9 cellular contexts compared by ENCODE assay signal in the genomic region with DNA sequence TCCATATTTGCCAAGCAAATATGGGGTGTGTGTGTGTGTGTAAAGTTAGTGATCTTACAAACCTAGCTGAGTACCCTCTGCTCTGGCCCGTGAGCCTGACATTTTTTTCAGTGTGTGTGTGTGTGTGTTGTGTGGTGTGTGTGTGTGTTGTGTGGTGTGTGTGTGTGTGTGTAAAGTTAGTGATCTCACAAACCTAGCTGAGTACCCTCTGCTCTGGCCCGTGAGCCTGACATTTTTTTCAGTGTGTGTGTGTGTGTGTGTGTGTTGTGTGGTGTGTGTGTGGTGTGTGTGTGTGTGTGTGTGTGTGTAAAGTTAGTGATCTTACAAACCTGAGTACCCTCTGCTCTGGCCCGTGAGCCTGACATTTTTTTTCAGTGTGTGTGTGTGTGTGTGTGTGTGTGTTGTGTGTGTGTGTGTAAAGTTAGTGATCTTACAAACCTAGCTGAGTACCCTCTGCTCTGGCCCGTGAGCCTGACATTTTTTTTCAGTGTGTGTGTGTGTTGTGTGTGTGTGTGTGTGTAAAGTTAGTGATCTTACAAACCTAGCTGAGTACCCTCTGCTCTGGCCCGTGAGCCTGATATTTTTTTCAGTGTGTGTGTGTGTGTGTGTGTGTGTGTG. TPM values are rescaled to one million over a fixed set of nuclear protein-coding genes. Genes with fewer than 3 reads are reported as not detected.
DNase-seq lines count a peak whose midpoint lies in the region; ATAC-seq and TF ChIP-seq lines count a peak whose summit lies in the region.
"Not testable (repeated sequence)": the region's sequence is repeated elsewhere in the genome, so short reads cannot be mapped to it uniquely, and the experiment has no call there.
"Had no signal": no experiment of that assay in that cellular context is flagged by ENCODE, and none has a peak within 500 bp of the region (broad histone marks: within the 10 kb centered on the region; RNA-seq: fewer than 3 reads in every experiment).

No MANE protein-coding gene starts in this region.

- TF ChIP-seq RAD21 in SK-N-SH (IDR thresholded peaks at IDR 0.05; ENCODE audit: low read length): not testable (repeated sequence)

- not testable (repeated sequence) for H3K27me3 Mint-ChIP-seq in activated naive CD4-positive, alpha-beta T cell treated with anti-CD3 and anti-CD28 coated beads for 36 hours (ENCODE audit: low read depth); glutamatergic neuron (ENCODE audit: unreplicated experiment); naive thymus-derived CD8-positive, alpha-beta T cell; stimulated activated naive B cell treated with anti-CD40 and anti-IgM and Interleukin-4, amounts not matched to agents 10 μg/mL and 1 μg/mL and 100 μg/mL, for 72 hours

- DNase-seq in BE2C; SK-N-SH; coronary artery (ENCODE audit: low spot score); glutamatergic neuron; naive thymus-derived CD8-positive, alpha-beta T cell; stimulated activated naive B cell treated with anti-CD40 and anti-IgM and Interleukin-4, amounts not matched to agents 10 μg/mL and 1 μg/mL and 100 μg/mL, for 72 hours: not testable (repeated sequence)
- peak; percentile 8 for DNase-seq in activated naive CD4-positive, alpha-beta T cell treated with anti-CD3 and anti-CD28 coated beads for 36 hours

- H3K4me3 ChIP-seq in BE2C (ENCODE audit: low read depth, low read length) (peak overlapping the region; percentile 72), SK-N-SH (ENCODE audit: low read depth in 2 of 2, low read length in 1 of 2) (peak overlapping the region in 1 of 2 experiments; percentile 60; a peak in 1 of 4 replicates), coronary artery (peak overlapping the region; percentile 91)
- H3K4me3 ChIP-seq in HEK293 (ENCODE audit: low read depth, low read length): not testable (repeated sequence)

- WGBS in SK-N-SH (ENCODE audit: low lambda C conversion rate): 36% methylated on average over 4 of the region's 5 CpGs

- not testable (repeated sequence) for H3K36me3 ChIP-seq in BE2C; HEK293 (ENCODE audit: control insufficient read depth in 2 of 2, insufficient read depth in 1 of 2, low read length in 2 of 2); SK-N-SH (replicated peaks in 1 of 2; ENCODE audit: control insufficient read depth in 1 of 2, insufficient read depth in 2 of 2, low read length in 1 of 2)

- not testable (repeated sequence) for H3K36me3 Mint-ChIP-seq in activated naive CD4-positive, alpha-beta T cell treated with anti-CD3 and anti-CD28 coated beads for 36 hours (ENCODE audit: low read depth); glutamatergic neuron (ENCODE audit: unreplicated experiment); naive thymus-derived CD8-positive, alpha-beta T cell; stimulated activated naive B cell treated with anti-CD40 and anti-IgM and Interleukin-4, amounts not matched to agents 10 μg/mL and 1 μg/mL and 100 μg/mL, for 72 hours

- H3K4me3 Mint-ChIP-seq in activated naive CD4-positive, alpha-beta T cell treated with anti-CD3 and anti-CD28 coated beads for 36 hours: peak overlapping the region; percentile 94
- peak overlapping the region; percentile 75 for H3K4me3 Mint-ChIP-seq in glutamatergic neuron (ENCODE audit: unreplicated experiment)
- H3K4me3 Mint-ChIP-seq in naive thymus-derived CD8-positive, alpha-beta T cell: peak overlapping the region in 9 of 10 donors; percentile 45 to 97 (median 76)
- H3K4me3 Mint-ChIP-seq in stimulated activated naive B cell treated with anti-CD40 and anti-IgM and Interleukin-4, amounts not matched to agents 10 μg/mL and 1 μg/mL and 100 μg/mL, for 72 hours: peak overlapping the region; percentile 71 to 97

- CTCF ChIA-PET in HEK293 (lab: Yijun Ruan, JAX) (interaction anchor here (0.7 kb wide), 2 partner anchors 51 to 369 kb away, joined by 3 to 4 read pairs; no protein-coding TSS in a partner anchor), SK-N-SH (lab: Yijun Ruan, JAX) (interaction anchor here (0.7 kb wide), 1 partner anchor 1185 kb away, joined by 4 read pairs; no protein-coding TSS in a partner anchor)
- CTCF ChIA-PET in activated naive CD4-positive, alpha-beta T cell treated with anti-CD3 and anti-CD28 coated beads for 36 hours (lab: Charles Lee): interaction anchor here (0.6 to 1.3 kb wide), 10 partner anchors 13 to 418 kb away, joined by 3 to 9 read pairs (median 4); no protein-coding TSS in a partner anchor

- H3K27me3 ChIP-seq in BE2C; SK-N-SH (ENCODE audit: insufficient read depth): not testable (repeated sequence)

- H3K27ac Mint-ChIP-seq in activated naive CD4-positive, alpha-beta T cell treated with anti-CD3 and anti-CD28 coated beads for 36 hours: peak overlapping the region; percentile 50
- H3K27ac Mint-ChIP-seq in glutamatergic neuron (ENCODE audit: unreplicated experiment): peak overlapping the region; percentile 43
- H3K27ac Mint-ChIP-seq in naive thymus-derived CD8-positive, alpha-beta T cell: peak overlapping the region; percentile 48 to 95 (median 84)
- H3K27ac Mint-ChIP-seq in stimulated activated naive B cell treated with anti-CD40 and anti-IgM and Interleukin-4, amounts not matched to agents 10 μg/mL and 1 μg/mL and 100 μg/mL, for 72 hours: peak overlapping the region; percentile 65

- H3K4me1 Mint-ChIP-seq in activated naive CD4-positive, alpha-beta T cell treated with anti-CD3 and anti-CD28 coated beads for 36 hours (ENCODE audit: low read depth): peaks cover 20% of the 10 kb centered on the region
- H3K4me1 Mint-ChIP-seq in glutamatergic neuron (ENCODE audit: low read depth, unreplicated experiment): not testable (repeated sequence)
- H3K4me1 Mint-ChIP-seq in naive thymus-derived CD8-positive, alpha-beta T cell: peaks cover 2 to 12% (median 8%) of the 10 kb centered on the region in 4 donors
- H3K4me1 Mint-ChIP-seq in stimulated activated naive B cell treated with anti-CD40 and anti-IgM and Interleukin-4, amounts not matched to agents 10 μg/mL and 1 μg/mL and 100 μg/mL, for 72 hours: peaks cover 6 to 11% of the 10 kb centered on the region in 2 donors

- H3K4me2 ChIP-seq in SK-N-SH: peak overlapping the region; percentile 83

- H3K79me2 ChIP-seq in SK-N-SH (ENCODE audit: insufficient read depth): peaks cover 15% of the 10 kb centered on the region

- not testable (repeated sequence) for ATAC-seq in naive thymus-derived CD8-positive, alpha-beta T cell; stimulated activated naive B cell treated with anti-CD40 and anti-IgM and Interleukin-4, amounts not matched to agents 10 μg/mL and 1 μg/mL and 100 μg/mL, for 72 hours (replicated peaks)

- H3K9me3 Mint-ChIP-seq in activated naive CD4-positive, alpha-beta T cell treated with anti-CD3 and anti-CD28 coated beads for 36 hours; glutamatergic neuron (ENCODE audit: unreplicated experiment); naive thymus-derived CD8-positive, alpha-beta T cell; stimulated activated naive B cell treated with anti-CD40 and anti-IgM and Interleukin-4, amounts not matched to agents 10 μg/mL and 1 μg/mL and 100 μg/mL, for 72 hours: not testable (repeated sequence)

- peak overlapping the region; percentile 94 for H3K9ac ChIP-seq in SK-N-SH

- intact Hi-C loops in activated naive CD4-positive, alpha-beta T cell treated with anti-CD3 and anti-CD28 coated beads for 36 hours (cut with micrococcal nuclease): loop anchor here (5.0 kb wide), 1 partner anchor 315 kb away; no protein-coding TSS in a partner anchor

- not testable (repeated sequence) for H3K9me3 ChIP-seq in BE2C; HEK293 (ENCODE audit: control insufficient read depth, insufficient read depth, low read depth, low read length); SK-N-SH

- H3F3A ChIP-seq in SK-N-SH (replicated peaks; ENCODE audit: insufficient read depth): not testable (repeated sequence)

- POLR2A ChIA-PET in HEK293 (lab: Yijun Ruan, JAX) (interaction anchor here (0.8 to 1.1 kb wide), 2 partner anchors 27 to 30 kb away, joined by 3 to 4 read pairs; a partner anchor contains a TSS), SK-N-SH (lab: Yijun Ruan, JAX) (interaction anchor here (0.6 to 0.7 kb wide), 2 partner anchors 32 to 98 kb away, joined by 3 to 6 read pairs; no protein-coding TSS in a partner anchor)
- POLR2A ChIA-PET in naive thymus-derived CD8-positive, alpha-beta T cell (lab: Charles Lee): interaction anchor here (0.6 to 2.0 kb wide), 6 partner anchors 28 to 1667 kb away, joined by 3 to 11 read pairs (median 6); a partner anchor contains a TSS

- not testable (repeated sequence) for H4K20me1 ChIP-seq in SK-N-SH (ENCODE audit: insufficient read depth)

- TF ChIP-seq EP300 in SK-N-SH (IDR thresholded peaks at IDR 0.05; ENCODE audit: borderline replicate concordance in 1 of 2, low read depth in 1 of 2, low read length in 1 of 2): not testable (repeated sequence)

- H3K27ac ChIP-seq in HEK293 (ENCODE audit: extremely low read depth, low read depth, low read length); SK-N-SH (ENCODE audit: low read depth in 2 of 2, low read length in 1 of 2): not testable (repeated sequence)
- H3K27ac ChIP-seq in coronary artery: peak overlapping the region in 1 of 2 donors; percentile 94

- H3K4me1 ChIP-seq in BE2C; HEK293 (ENCODE audit: control insufficient read depth, insufficient read depth, low read length); SK-N-SH (ENCODE audit: control insufficient read depth in 1 of 2, insufficient read depth in 2 of 2, low read depth in 1 of 2, low read length in 1 of 2): not testable (repeated sequence)

- H3K9me2 ChIP-seq in SK-N-SH: not testable (repeated sequence)

- TF ChIP-seq CTCF in BE2C (IDR thresholded peaks at IDR 0.05; ENCODE audit: low read depth, low read length); HEK293 (tag by site-specific recombination; IDR thresholded peaks at IDR 0.05); SK-N-SH (IDR thresholded peaks at IDR 0.05); coronary artery (IDR thresholded peaks at IDR 0.05); glutamatergic neuron (IDR thresholded peaks at IDR 0.05; ENCODE audit: partially characterized antibody, unreplicated experiment): not testable (repeated sequence)

- H2AFZ ChIP-seq in SK-N-SH (ENCODE audit: low read depth): not testable (repeated sequence)

RNA-seq across cellular contexts. Expression of a gene that starts 1.1 kb away (rescaled TPM):
- 7.5 TPM for polyA plus RNA-seq in BE2C (2012; ENCODE audit: insufficient read depth, insufficient read length, low read depth)
- 30.6 and 31.7 TPM in 2 replicates for polyA plus RNA-seq in SK-N-SH (2012; rRNA removed)
- polyA plus RNA-seq in SK-N-SH (2012; cell fraction: cytosol; rRNA removed): 35.1 and 38.1 TPM in 2 replicates
- polyA plus RNA-seq in SK-N-SH (2012; cell fraction: nucleus; rRNA removed): 16.4 and 20.6 TPM in 2 replicates
- 10 to 100 TPM; 13.3 TPM for total RNA-seq in activated naive CD4-positive, alpha-beta T cell treated with anti-CD3 and anti-CD28 coated beads for 36 hours
- 14.8 TPM for total RNA-seq in glutamatergic neuron (ENCODE audit: unreplicated experiment)
- total RNA-seq in naive thymus-derived CD8-positive, alpha-beta T cell: 1 to 10 TPM; 4.2 to 5.4 TPM
- 10 to 100 TPM in 1 of 3 donors, 1 to 10 TPM in 2; 9.2 to 12.6 (median 10.0) TPM for polyA plus RNA-seq in naive thymus-derived CD8-positive, alpha-beta T cell

RNA-seq across cellular contexts. Expression of a gene that starts 21.3 kb away (rescaled TPM):
- polyA plus RNA-seq in BE2C (2012; ENCODE audit: insufficient read depth, insufficient read length, low read depth): not detected
- not detected in 2 replicates for polyA plus RNA-seq in SK-N-SH (2012; rRNA removed)
- 0.03 and 0.04 TPM in 2 replicates for polyA plus RNA-seq in SK-N-SH (2012; cell fraction: cytosol; rRNA removed)
- 0.05 TPM in 1 of 2 replicates, not detected in the other for polyA plus RNA-seq in SK-N-SH (2012; cell fraction: nucleus; rRNA removed)
- not detected for total RNA-seq in activated naive CD4-positive, alpha-beta T cell treated with anti-CD3 and anti-CD28 coated beads for 36 hours
- total RNA-seq in glutamatergic neuron (ENCODE audit: unreplicated experiment): not detected
- under 1 TPM in 1 of 2 experiments, not detected in 1; 0.66 TPM for total RNA-seq in naive thymus-derived CD8-positive, alpha-beta T cell
- 1 to 10 TPM in 1 of 3 donors, under 1 TPM in 1, not detected in 1; 0.09 to 1.6 TPM for polyA plus RNA-seq in naive thymus-derived CD8-positive, alpha-beta T cell
- total RNA-seq: occipital lobe had no signal

RNA-seq across cellular contexts. Expression of a gene that starts 29.4 kb away (rescaled TPM):
- 63.7 TPM for polyA plus RNA-seq in BE2C (2012; ENCODE audit: insufficient read depth, insufficient read length, low read depth)
- polyA plus RNA-seq in SK-N-SH (2012; rRNA removed): 45.9 and 52.4 TPM in 2 replicates
- 31.5 and 40.6 TPM in 2 replicates for polyA plus RNA-seq in SK-N-SH (2012; cell fraction: cytosol; rRNA removed)
- polyA plus RNA-seq in SK-N-SH (2012; cell fraction: nucleus; rRNA removed): 59.3 and 89.8 TPM in 2 replicates
- total RNA-seq in activated naive CD4-positive, alpha-beta T cell treated with anti-CD3 and anti-CD28 coated beads for 36 hours: 10 to 100 TPM; 27.4 to 28.4 TPM
- total RNA-seq in glutamatergic neuron (ENCODE audit: unreplicated experiment): 37.0 TPM
- 10 to 100 TPM; 50.8 to 52.2 TPM for total RNA-seq in naive thymus-derived CD8-positive, alpha-beta T cell
- 10 to 100 TPM in 2 of 3 donors, 1 to 10 TPM in 1; 7.6 to 12.6 (median 10.4) TPM for polyA plus RNA-seq in naive thymus-derived CD8-positive, alpha-beta T cell
